ENCODE assay signal across 9 cellular contexts in the genomic region with DNA sequence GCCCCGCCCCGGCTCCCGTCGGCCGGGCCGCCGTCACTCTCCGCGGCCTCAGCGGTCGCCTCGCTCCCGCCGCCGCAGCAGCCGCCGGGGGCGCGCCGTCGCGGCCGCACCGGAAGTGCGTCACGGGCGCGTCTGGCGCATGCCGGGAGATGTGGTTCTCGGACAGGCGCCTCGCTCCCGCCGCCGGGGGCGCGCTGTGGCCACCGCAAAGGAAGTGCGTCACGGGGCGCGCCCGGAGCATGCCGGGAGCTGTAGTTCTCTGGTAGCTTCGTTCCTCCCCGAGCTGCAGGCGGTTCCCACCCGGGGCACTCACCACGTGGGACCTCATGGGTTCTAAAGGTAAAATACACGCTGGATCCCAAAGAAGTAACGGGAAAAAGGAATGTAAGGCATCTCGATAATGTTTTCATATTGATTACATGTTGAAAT. TPM values are rescaled to one million over a fixed set of nuclear protein-coding genes. Genes with fewer than 3 reads are reported as not detected.
A peak's percentile ranks its signal among the peaks of the same experiment; 100 is the strongest.
DNase-seq lines count a peak whose midpoint lies in the region; ATAC-seq, FAIRE-seq and TF ChIP-seq lines count a peak whose summit lies in the region.
"Had no signal": no experiment of that assay in that cellular context is flagged by ENCODE, and none has a peak within 500 bp of the region (broad histone marks: within the 10 kb centered on the region; RNA-seq: fewer than 3 reads in every experiment).

TSS of gene UBAC1 (minus strand) at position 97 of the 429 bp plus-strand sequence. CDS start 211 bp downstream, outside the sequence.

- H3K4me2 ChIP-seq in BLaER1 treated with 17β-estradiol and CSF1 and Interleukin-3, amounts not matched to agents 10 nM and 100 nM, result peak within 1 kb of the TSS; percentile 88 to 99 (median 95)
- H3K4me2 ChIP-seq in HepG2 (ENCODE audit: low read depth, low read length), result peak within 1 kb of the TSS; percentile 97

- peak within 1 kb of the TSS; percentile 82 to 92 (median 87) for H3K9ac ChIP-seq in BLaER1 treated with 17β-estradiol and CSF1 and Interleukin-3, amounts not matched to agents 10 nM and 100 nM
- peak within 1 kb of the TSS; percentile 78 for H3K9ac ChIP-seq in HepG2 (ENCODE audit: insufficient read depth, low read depth, low read length)

- 0% methylated on average over 15 of the region's 53 CpGs for WGBS in HepG2 (ENCODE audit: low lambda C conversion rate)

- peaks cover 36% of the 10 kb centered on the region for H3K79me2 ChIP-seq in HepG2 (ENCODE audit: insufficient read depth, low read length)

- no TSS peak for BruUV-seq in HepG2 (replicated peaks; lab: Mats Ljungman, UMichigan)

- peak; percentile 62 for TF ChIP-seq CTCF in HepG2 (CRISPR knock-in tag; IDR thresholded peaks at IDR 0.05)

- peaks cover 0 to 17% (median 7%) of the 10 kb centered on the region in 11 experiments; a peak in 14 of 22 replicates for H3K36me3 ChIP-seq in BLaER1 treated with 17β-estradiol and CSF1 and Interleukin-3, amounts not matched to agents 10 nM and 100 nM
- 0 out of 5 replicates have a peak, but pooled peaks cover 0 to 2% of the 10 kb centered on the region in 2 experiments for H3K36me3 ChIP-seq in HepG2 (replicated peaks in 1 of 2; ENCODE audit: control insufficient read depth in 1 of 2, insufficient read depth in 2 of 2, low read length in 2 of 2)

- 0 out of 2 replicates have a peak, but pooled peaks have one; percentile 9 for TF ChIP-seq RAD21 in HepG2 (CRISPR knock-in tag; IDR thresholded peaks at IDR 0.05)

- peak; percentile 87 for ATAC-seq in GM19397 (IDR thresholded peaks at IDR 0.05; ENCODE audit: unreplicated experiment)
- peak; percentile 87 for ATAC-seq in HG03565 (IDR thresholded peaks at IDR 0.05; ENCODE audit: unreplicated experiment)
- ATAC-seq in HepG2, result peak; percentile 81

- CTCF ChIA-PET in HepG2 (lab: Yijun Ruan, JAX; ENCODE audit: low intra/inter-chr PET ratio, low total read pairs), result no interaction called here

- peak within 1 kb of the TSS; percentile 64 for H2AFZ ChIP-seq in HepG2 (ENCODE audit: low read length)

- no peaks in the 10 kb centered on the region for H3K27me3 ChIP-seq in BLaER1 treated with 17β-estradiol and CSF1 and Interleukin-3, amounts not matched to agents 10 nM and 100 nM
- peaks cover 6 to 25% of the 10 kb centered on the region in 2 experiments; a peak in 3 of 5 replicates for H3K27me3 ChIP-seq in HepG2 (ENCODE audit: control insufficient read depth in 1 of 2, insufficient read depth in 2 of 2, low read length in 2 of 2)

- intact Hi-C loops in HepG2 (cut with micrococcal nuclease; ENCODE audit: unreplicated experiment), result no loop called here

- TF ChIP-seq EP300 in HepG2 (IDR thresholded peaks at IDR 0.05; ENCODE audit: low read depth in 2 of 2, low read length in 2 of 2) (no peak), HepG2 (CRISPR knock-in tag; IDR thresholded peaks at IDR 0.05; ENCODE audit: borderline replicate concordance) (no peak)

- DNase-seq in NCI-H748 treated with DMSO at 0.1 percent for 48 hours (lab: John Stamatoyannopoulos, UW) (peak; percentile 87), dermis blood vessel endothelial cell (peak; percentile 97), HepG2 (ENCODE audit: low spot score) (peak; percentile 87)
- peak; percentile 93 for DNase-seq in activated CD4-positive, alpha-beta T cell treated with anti-CD3 and anti-CD28 coated beads, Interleukin-2, amount 50 U/mL, for 4 hours
- DNase-seq in stimulated activated CD4-positive, alpha-beta T cell treated with anti-CD3 and anti-CD28 coated beads, Interleukin-2, amount 100 ng/mL, for 48 hours, result peak; percentile 93

- H3K4me3 ChIP-seq in BLaER1 treated with 17β-estradiol and CSF1 and Interleukin-3, amounts not matched to agents 10 nM and 100 nM, result peak within 1 kb of the TSS; percentile 78 to 97 (median 94)
- H3K4me3 ChIP-seq in HepG2 (replicated peaks in 1 of 3; ENCODE audit: insufficient read depth in 1 of 3, low read depth in 2 of 3, low read length in 3 of 3), result peak within 1 kb of the TSS; percentile 90 to 98 (median 92)

- H3K4me1 ChIP-seq in BLaER1 treated with 17β-estradiol and CSF1 and Interleukin-3, amounts not matched to agents 10 nM and 100 nM, result peaks cover 51 to 74% (median 66%) of the 10 kb centered on the region in 10 experiments
- peaks cover 34% of the 10 kb centered on the region for H3K4me1 ChIP-seq in HepG2 (ENCODE audit: insufficient read depth, low read length)

- H3K27ac ChIP-seq in BLaER1 treated with 17β-estradiol and CSF1 and Interleukin-3, amounts not matched to agents 10 nM and 100 nM, result peak within 1 kb of the TSS; percentile 52 to 82 (median 73)
- H3K27ac ChIP-seq in HepG2 (ENCODE audit: extremely low read length, insufficient read depth, low read length), result peak within 1 kb of the TSS; percentile 69

- no peak for TF ChIP-seq POLR2A in HepG2 (IDR thresholded peaks at IDR 0.05; ENCODE audit: insufficient read depth in 1 of 2, low read depth in 2 of 2, low read length in 2 of 2)

- peak; percentile 59 for FAIRE-seq in HepG2 (lab: Jason Lieb, UNC)
- FAIRE-seq: endometrium had no signal

- POLR2A ChIA-PET in HepG2 (lab: Yijun Ruan, JAX), result interaction anchor here (1.5 to 2.1 kb wide), 3 partner anchors 33 to 158 kb away, joined by 3 to 6 read pairs (median 6); no protein-coding TSS in a partner anchor

- peaks cover 37 to 46% (median 43%) of the 10 kb centered on the region in 11 experiments for H4K20me1 ChIP-seq in BLaER1 treated with 17β-estradiol and CSF1 and Interleukin-3, amounts not matched to agents 10 nM and 100 nM
- H4K20me1 ChIP-seq in HepG2 (ENCODE audit: insufficient read depth, low read length), result peaks cover 3% of the 10 kb centered on the region; the same call in 1 of the 2 replicates

- no peaks in the 10 kb centered on the region for H3K9me3 ChIP-seq in BLaER1 treated with 17β-estradiol and CSF1 and Interleukin-3, amounts not matched to agents 10 nM and 100 nM (replicated peaks in 1 of 11)
- H3K9me3 ChIP-seq in HepG2 (ENCODE audit: low read length), result no peaks in the 10 kb centered on the region

- in situ Hi-C loops in HepG2 (cut with HindIII; ENCODE audit: extremely low pct_ligation_motif_present, low pct_unique_long_range_greater_than_20kb), result loop anchor here (10.0 kb wide), 1 partner anchor 144 kb away; no protein-coding TSS in a partner anchor

TF ChIP-seq in HepG2, 621 proteins besides CTCF, POLR2A, EP300 and RAD21 (continues in another document):
- TF ChIP-seq, protein P1, sequence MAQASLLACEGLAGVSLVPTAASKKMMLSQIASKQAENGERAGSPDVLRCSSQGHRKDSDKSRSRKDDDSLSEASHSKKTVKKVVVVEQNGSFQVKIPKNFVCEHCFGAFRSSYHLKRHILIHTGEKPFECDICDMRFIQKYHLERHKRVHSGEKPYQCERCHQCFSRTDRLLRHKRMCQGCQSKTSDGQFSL (CRISPR knock-in tag; IDR thresholded peaks at IDR 0.05), result no peak
- TF ChIP-seq, protein P2, sequence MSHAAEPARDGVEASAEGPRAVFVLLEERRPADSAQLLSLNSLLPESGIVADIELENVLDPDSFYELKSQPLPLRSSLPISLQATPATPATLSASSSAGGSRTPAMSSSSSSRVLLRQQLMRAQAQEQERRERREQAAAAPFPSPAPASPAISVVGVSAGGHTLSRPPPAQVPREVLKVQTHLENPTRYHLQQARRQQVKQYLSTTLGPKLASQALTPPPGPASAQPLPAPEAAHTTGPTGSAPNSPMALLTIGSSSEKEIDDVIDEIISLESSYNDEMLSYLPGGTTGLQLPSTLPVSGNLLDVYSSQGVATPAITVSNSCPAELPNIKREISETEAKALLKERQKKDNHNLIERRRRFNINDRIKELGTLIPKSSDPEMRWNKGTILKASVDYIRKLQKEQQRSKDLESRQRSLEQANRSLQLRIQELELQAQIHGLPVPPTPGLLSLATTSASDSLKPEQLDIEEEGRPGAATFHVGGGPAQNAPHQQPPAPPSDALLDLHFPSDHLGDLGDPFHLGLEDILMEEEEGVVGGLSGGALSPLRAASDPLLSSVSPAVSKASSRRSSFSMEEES (CRISPR knock-in tag; IDR thresholded peaks at IDR 0.05), result 0 out of 2 replicates have a peak, but pooled peaks have one; percentile 16
- TF ChIP-seq PPARG (CRISPR knock-in tag; conservative IDR thresholded peaks at IDR 0.05) (0 out of 2 replicates have a peak, but pooled peaks have one; percentile 45), ZNF777 (CRISPR knock-in tag; IDR thresholded peaks at IDR 0.05) (peak; percentile 70; the same call in 1 of the 2 replicates), NR2C2 (CRISPR knock-in tag; IDR thresholded peaks at IDR 0.05; ENCODE audit: borderline replicate concordance) (peak; percentile 79), ZNF572 (CRISPR knock-in tag; IDR thresholded peaks at IDR 0.05) (no peak), HOXA3 (CRISPR knock-in tag; IDR thresholded peaks at IDR 0.05) (peak; percentile 91), HNRNPL (IDR thresholded peaks at IDR 0.05; ENCODE audit: low read depth, low read length) (no peak), SALL1 (CRISPR knock-in tag; IDR thresholded peaks at IDR 0.05) (no peak; the same call in 1 of the 2 replicates), ARNT2 (CRISPR knock-in tag; IDR thresholded peaks at IDR 0.05; ENCODE audit: low read depth) (peak; percentile 20; the same call in 1 of the 2 replicates)

RNA-seq across cellular contexts. Expression of gene UBAC1, which starts in this region (rescaled TPM):
- total RNA-seq in dermis blood vessel endothelial cell, result 35.9 and 36.2 TPM in 2 replicates
- 28.7 and 32.2 TPM in 2 replicates for total RNA-seq in HepG2 (2016; rRNA removed; fragmentation: Illumina TruSeq; extraction: Trizol)
- 64.3 and 65.0 TPM in 2 replicates for total RNA-seq in HepG2 (2016; cell fraction: cytosol; rRNA removed; fragmentation: Illumina TruSeq; extraction: Trizol; ENCODE audit: low read depth)
- total RNA-seq in HepG2 (2016; cell fraction: insoluble cytoplasmic fraction; rRNA removed; fragmentation: Illumina TruSeq; extraction: Trizol), result 24.0 and 31.6 TPM in 2 replicates
- 72.1 and 78.0 TPM in 2 replicates for total RNA-seq in HepG2 (2016; cell fraction: membrane; rRNA removed; fragmentation: Illumina TruSeq; extraction: Trizol)
- 18.2 and 19.5 TPM in 2 replicates for total RNA-seq in HepG2 (2016; cell fraction: nucleus; rRNA removed; fragmentation: Illumina TruSeq; extraction: Trizol)
- 30.2 and 34.1 TPM in 2 replicates for polyA plus RNA-seq in HepG2 (2011; rRNA removed)
- 21.2 and 27.8 TPM in 2 replicates for polyA plus RNA-seq in HepG2 (2011; cell fraction: cytosol; rRNA removed)
- 62.0 and 64.4 TPM in 2 replicates for polyA plus RNA-seq in HepG2 (2011; cell fraction: nucleus; rRNA removed)
- 11.8 and 12.0 TPM in 2 replicates for polyA plus RNA-seq in HepG2 (2012)
- 61.3 and 64.0 TPM in 2 replicates for polyA plus RNA-seq in HepG2 (2016; cell fraction: cytosol; fragmentation: Illumina TruSeq; extraction: Trizol; ENCODE audit: low read depth)
- polyA plus RNA-seq in HepG2 (2016; cell fraction: insoluble cytoplasmic fraction; fragmentation: Illumina TruSeq; extraction: Trizol; ENCODE audit: low read depth), result 30.7 and 32.1 TPM in 2 replicates
- polyA plus RNA-seq in HepG2 (2016; cell fraction: membrane; fragmentation: Illumina TruSeq; extraction: Trizol; ENCODE audit: low read depth), result 65.3 TPM in 2 replicates
- 36.3 and 39.7 TPM in 2 replicates for polyA plus RNA-seq in HepG2 (2016; cell fraction: nucleus; fragmentation: Illumina TruSeq; extraction: Trizol; ENCODE audit: insufficient read depth, low read depth)
- 13.4 and 58.0 TPM in 2 replicates for polyA minus RNA-seq in HepG2 (2011; rRNA and poly(A)+ RNA removed; ENCODE audit: low replicate concordance)
- 6.0 and 8.0 TPM in 2 replicates for polyA minus RNA-seq in HepG2 (2011; cell fraction: cytosol; rRNA and poly(A)+ RNA removed)
- 11.2 and 18.6 TPM in 2 replicates for polyA minus RNA-seq in HepG2 (2011; cell fraction: nucleus; rRNA and poly(A)+ RNA removed)

Comparison
In these comparisons a context has a peak if more than half of its experiments do, and no peak if none do; other contexts are left out.
1. Peak in every context shown above with its lines: DNase-seq, ATAC-seq, H3K4me3 ChIP-seq and H3K27ac ChIP-seq.